11 cellular contexts compared by ENCODE assay signal in the genomic region with DNA sequence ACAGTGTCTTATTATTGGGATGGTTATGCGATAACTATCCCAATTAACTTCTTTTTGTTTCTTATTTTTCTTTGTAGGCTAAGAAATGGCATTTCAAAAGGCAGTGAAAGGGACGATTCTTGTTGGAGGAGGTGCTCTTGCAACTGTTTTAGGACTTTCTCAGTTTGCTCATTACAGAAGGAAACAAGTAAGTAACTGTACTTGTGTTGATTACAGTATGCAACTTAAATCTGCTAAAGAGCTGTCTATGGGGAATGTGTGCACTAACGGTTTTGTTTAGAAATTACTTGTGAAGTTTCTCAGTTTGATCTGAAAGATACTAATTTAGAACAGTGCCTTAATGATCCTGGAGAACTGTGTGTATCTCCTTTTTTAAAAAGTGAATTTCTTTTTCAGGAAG. TPM values are rescaled to one million over a fixed set of nuclear protein-coding genes. Genes with fewer than 3 reads are reported as not detected.
DNase-seq lines count a peak whose midpoint lies in the region; ATAC-seq and TF ChIP-seq lines count a peak whose summit lies in the region.
"Had no signal": no experiment of that assay in that cellular context is flagged by ENCODE, and none has a peak within 500 bp of the region (broad histone marks: within the 10 kb centered on the region; RNA-seq: fewer than 3 reads in every experiment).

No MANE protein-coding gene starts in this region.

- H3K27ac ChIP-seq in parathyroid adenoma: peak overlapping the region; percentile 45

- intact Hi-C loops in Calu3 (cut with micrococcal nuclease; ENCODE audit: unreplicated experiment): loop anchor here (5.0 kb wide), 1 partner anchor 39 kb away; the partner anchor contains the start of gene GPD2

- H3K4me1 Mint-ChIP-seq in activated CD4-positive, alpha-beta memory T cell treated with anti-CD3 and anti-CD28 coated beads, Interleukin-2, amount 10 ng/mL, durations not matched to agents 7 days and 5 days: peaks cover 57% of the 10 kb centered on the region
- H3K4me1 Mint-ChIP-seq in Calu3 (ENCODE audit: low read depth, unreplicated experiment): peaks cover 35% of the 10 kb centered on the region

- no peak overlapping the region for H3K9ac ChIP-seq in parathyroid adenoma

- ATAC-seq in GM18873 (IDR thresholded peaks at IDR 0.05; ENCODE audit: low FRiP score, unreplicated experiment) (peak; percentile 44), HG02852 (IDR thresholded peaks at IDR 0.05; ENCODE audit: unreplicated experiment) (peak; percentile 53), HG03196 (IDR thresholded peaks at IDR 0.05; ENCODE audit: unreplicated experiment) (no peak)

- no peaks in the 10 kb centered on the region for H3K36me3 ChIP-seq in parathyroid adenoma (ENCODE audit: control insufficient read depth, insufficient read depth, low read length)
- H3K36me3 ChIP-seq: ovary had no signal

- no peak for TF ChIP-seq CTCF in parathyroid adenoma (IDR thresholded peaks at IDR 0.05)
- no peak for TF ChIP-seq CTCF in Calu3 (IDR thresholded peaks at IDR 0.05; ENCODE audit: unreplicated experiment)

- H3K9me3 Mint-ChIP-seq in activated CD4-positive, alpha-beta memory T cell treated with anti-CD3 and anti-CD28 coated beads, Interleukin-2, amount 10 ng/mL, durations not matched to agents 7 days and 5 days: no peaks in the 10 kb centered on the region
- H3K9me3 Mint-ChIP-seq in Calu3 (ENCODE audit: low read depth, unreplicated experiment): no peaks in the 10 kb centered on the region

- no peaks in the 10 kb centered on the region for H3K9me3 ChIP-seq in parathyroid adenoma (ENCODE audit: control insufficient read depth, low read length)
- H3K9me3 ChIP-seq: ovary had no signal

- no TSS peak for BruUV-seq in Calu3 (replicated peaks; lab: Mats Ljungman, UMichigan)

- CTCF ChIA-PET in activated CD4-positive, alpha-beta memory T cell treated with anti-CD3 and anti-CD28 coated beads, Interleukin-2, amount 10 ng/mL, durations not matched to agents 7 days and 5 days (lab: Charles Lee): no interaction called here
- CTCF ChIA-PET in Calu3 (lab: Charles Lee): no interaction called here

- H3K36me3 Mint-ChIP-seq in activated CD4-positive, alpha-beta memory T cell treated with anti-CD3 and anti-CD28 coated beads, Interleukin-2, amount 10 ng/mL, durations not matched to agents 7 days and 5 days (ENCODE audit: low read depth): peaks cover 16% of the 10 kb centered on the region
- no peaks in the 10 kb centered on the region for H3K36me3 Mint-ChIP-seq in Calu3 (ENCODE audit: insufficient read depth, unreplicated experiment)

- no peak overlapping the region for H3K4me2 ChIP-seq in parathyroid adenoma (ENCODE audit: low read length)

- peaks cover 10% of the 10 kb centered on the region for H3K79me2 ChIP-seq in parathyroid adenoma

- DNase-seq in activated CD4-positive, alpha-beta memory T cell treated with anti-CD3 and anti-CD28 coated beads, Interleukin-2, amount 10 ng/mL, durations not matched to agents 7 days and 5 days: no peak
- no peak for DNase-seq in medulla oblongata (ENCODE audit: extremely low spot score)
- no peak for DNase-seq in Calu3
- no peak for DNase-seq in NOMO-1 treated with DMSO at 0.1 percent for 48 hours (lab: John Stamatoyannopoulos, UW; ENCODE audit: unreplicated experiment)
- DNase-seq: activated CD8-positive, alpha-beta memory T cell treated with anti-CD3 and anti-CD28 coated beads, Interleukin-2, amount 50 U/mL, for 48 hours; COR-L47; ovary had no signal

- no peaks in the 10 kb centered on the region for H3K27me3 Mint-ChIP-seq in activated CD4-positive, alpha-beta memory T cell treated with anti-CD3 and anti-CD28 coated beads, Interleukin-2, amount 10 ng/mL, durations not matched to agents 7 days and 5 days
- no peaks in the 10 kb centered on the region for H3K27me3 Mint-ChIP-seq in Calu3 (ENCODE audit: unreplicated experiment)

- H3K27me3 ChIP-seq in parathyroid adenoma (ENCODE audit: control insufficient read depth, insufficient read depth, low read length): no peaks in the 10 kb centered on the region
- H3K27me3 ChIP-seq: ovary had no signal

- POLR2A ChIA-PET in activated CD4-positive, alpha-beta memory T cell treated with anti-CD3 and anti-CD28 coated beads, Interleukin-2, amount 10 ng/mL, durations not matched to agents 7 days and 5 days (lab: Charles Lee): no interaction called here

- H2AFZ ChIP-seq in parathyroid adenoma: no peak overlapping the region

- peak overlapping the region; percentile 69 for H3K27ac Mint-ChIP-seq in activated CD4-positive, alpha-beta memory T cell treated with anti-CD3 and anti-CD28 coated beads, Interleukin-2, amount 10 ng/mL, durations not matched to agents 7 days and 5 days
- H3K27ac Mint-ChIP-seq in Calu3 (ENCODE audit: unreplicated experiment): no peak overlapping the region

- no peak overlapping the region for H3K4me3 ChIP-seq in parathyroid adenoma (ENCODE audit: low read depth, low read length)
- H3K4me3 ChIP-seq: ovary had no signal

- H3K4me3 Mint-ChIP-seq in activated CD4-positive, alpha-beta memory T cell treated with anti-CD3 and anti-CD28 coated beads, Interleukin-2, amount 10 ng/mL, durations not matched to agents 7 days and 5 days: no peak overlapping the region
- H3K4me3 Mint-ChIP-seq in Calu3 (ENCODE audit: low read depth, unreplicated experiment): no peak overlapping the region

- peaks cover 8% of the 10 kb centered on the region for H3K4me1 ChIP-seq in parathyroid adenoma

RNA-seq across cellular contexts. Expression of gene GPD2, which starts 39.8 kb away (rescaled TPM):
- total RNA-seq in activated CD4-positive, alpha-beta memory T cell treated with anti-CD3 and anti-CD28 coated beads, Interleukin-2, amount 10 ng/mL, durations not matched to agents 7 days and 5 days: 10 to 100 TPM; 20.5 to 27.3 TPM
- 55.4 and 60.0 TPM in 2 replicates for total RNA-seq in Calu3 (2022)
